In the genomic region with DNA sequence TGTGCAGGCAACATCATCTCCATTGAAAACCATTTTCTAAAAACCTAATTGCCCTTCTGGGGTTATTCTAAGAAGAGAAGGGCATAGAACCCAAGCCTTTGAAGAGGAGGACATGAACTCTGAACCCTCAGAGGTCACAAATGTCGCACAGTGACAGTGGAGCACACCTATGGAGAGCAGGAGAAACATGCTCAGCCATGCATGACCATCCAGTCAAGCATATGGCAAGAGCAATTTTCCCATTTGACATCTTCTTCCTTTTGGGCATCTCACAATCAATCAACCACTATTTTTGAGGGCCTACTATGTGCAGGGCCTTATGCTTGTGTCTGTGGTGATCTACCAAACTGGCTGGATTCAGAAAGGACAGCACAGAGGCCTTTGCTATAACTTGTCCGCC, we compare ENCODE assay signal across 21 cellular contexts. TPM values are rescaled to one million over a fixed set of nuclear protein-coding genes. Genes with fewer than 3 reads are reported as not detected.
DNase-seq lines count a peak whose midpoint lies in the region; ATAC-seq, FAIRE-seq and TF ChIP-seq lines count a peak whose summit lies in the region.
"Had no signal": no experiment of that assay in that cellular context is flagged by ENCODE, and none has a peak within 500 bp of the region (broad histone marks: within the 10 kb centered on the region; RNA-seq: fewer than 3 reads in every experiment).

No MANE protein-coding gene starts in this region.

- H3K79me2 ChIP-seq in Loucy (ENCODE audit: insufficient read depth, low read length) (no peaks in the 10 kb centered on the region), astrocyte (ENCODE audit: insufficient read depth, low read length) (no peaks in the 10 kb centered on the region)

- H3K9me2 ChIP-seq in Loucy (replicated peaks; ENCODE audit: low read depth, low read length) = no peaks in the 10 kb centered on the region

- H3K4me1 Mint-ChIP-seq in astrocyte (ENCODE audit: low read depth, unreplicated experiment) = peaks cover 8% of the 10 kb centered on the region

- H3K27me3 ChIP-seq in Loucy (ENCODE audit: insufficient read depth, low read length, poor library complexity, severe bottlenecking) (no peaks in the 10 kb centered on the region), astrocyte (ENCODE audit: insufficient read depth, low read length) (no peaks in the 10 kb centered on the region)
- H3K27me3 ChIP-seq: BE2C; BLaER1 treated with 17β-estradiol and CSF1 and Interleukin-3, amounts not matched to agents 10 nM and 100 nM had no signal

- no peak overlapping the region for H3K4me3 Mint-ChIP-seq in astrocyte (ENCODE audit: unreplicated experiment)
- H3K4me3 Mint-ChIP-seq: CD4-positive, alpha-beta T cell; CD8-positive, alpha-beta T cell had no signal

- H3K9me3 ChIP-seq in Loucy (ENCODE audit: insufficient read depth, low read depth, low read length) (no peaks in the 10 kb centered on the region), astrocyte (ENCODE audit: insufficient read depth, low read depth, low read length) (no peaks in the 10 kb centered on the region)
- H3K9me3 ChIP-seq: BE2C, Caco-2 had no signal

- no peaks in the 10 kb centered on the region for H3K27me3 Mint-ChIP-seq in astrocyte (ENCODE audit: low read depth, unreplicated experiment)
- H3K27me3 Mint-ChIP-seq: CD4-positive, alpha-beta T cell had no signal

- H3K27ac ChIP-seq in astrocyte (ENCODE audit: low read depth, low read length) = no peak overlapping the region
- H3K27ac ChIP-seq: BLaER1 treated with 17β-estradiol and CSF1 and Interleukin-3, amounts not matched to agents 10 nM and 100 nM; C4-2B had no signal

- H3K9ac ChIP-seq in Loucy (ENCODE audit: low read depth, low read length, poor library complexity, severe bottlenecking) (no peak overlapping the region), astrocyte (ENCODE audit: low read length) (no peak overlapping the region)
- H3K9ac ChIP-seq: BLaER1 treated with 17β-estradiol and CSF1 and Interleukin-3, amounts not matched to agents 10 nM and 100 nM had no signal

- H3K4me1 ChIP-seq in Loucy (ENCODE audit: insufficient read depth, low read length, poor library complexity, severe bottlenecking) (peaks cover 17% of the 10 kb centered on the region), astrocyte (ENCODE audit: insufficient read depth, low read length) (no peaks in the 10 kb centered on the region)
- H3K4me1 ChIP-seq: BE2C, Caco-2 had no signal

- peak overlapping the region; percentile 40 for H3K4me2 ChIP-seq in Loucy (ENCODE audit: low read depth, low read length, poor library complexity, severe bottlenecking)
- H3K4me2 ChIP-seq in astrocyte (ENCODE audit: low read length) = no peak overlapping the region

- H2AFZ ChIP-seq in Loucy (ENCODE audit: low read length) (no peak overlapping the region), astrocyte (ENCODE audit: low read depth, low read length) (no peak overlapping the region)

- no peaks in the 10 kb centered on the region for H3K9me3 Mint-ChIP-seq in astrocyte (ENCODE audit: unreplicated experiment)
- H3K9me3 Mint-ChIP-seq: CD4-positive, alpha-beta T cell; CD8-positive, alpha-beta T cell had no signal

- TF ChIP-seq CTCF in Loucy (conservative IDR thresholded peaks at IDR 0.05; ENCODE audit: low read length) = no peak
- TF ChIP-seq CTCF in astrocyte (IDR thresholded peaks at IDR 0.05; ENCODE audit: insufficient read depth, low read depth, low read length) = no peak

- ATAC-seq in HG03025 (IDR thresholded peaks at IDR 0.05; ENCODE audit: low FRiP score, unreplicated experiment) = no peak
- ATAC-seq: CD8-positive, alpha-beta T cell had no signal

- no peak for TF ChIP-seq POLR2A in GM12891 (IDR thresholded peaks at IDR 0.05; ENCODE audit: low read depth, low read length)

- H3K36me3 ChIP-seq in Loucy (ENCODE audit: insufficient read depth, low read length) (no peaks in the 10 kb centered on the region), astrocyte (ENCODE audit: insufficient read depth, low read length) (no peaks in the 10 kb centered on the region)
- H3K36me3 ChIP-seq: BE2C; BLaER1 treated with 17β-estradiol and CSF1 and Interleukin-3, amounts not matched to agents 10 nM and 100 nM had no signal

- H4K20me1 ChIP-seq in Loucy (ENCODE audit: insufficient read depth, low read length, poor library complexity, severe bottlenecking) (no peaks in the 10 kb centered on the region), astrocyte (ENCODE audit: insufficient read depth, low read length) (no peaks in the 10 kb centered on the region)
- H4K20me1 ChIP-seq: BLaER1 treated with 17β-estradiol and CSF1 and Interleukin-3, amounts not matched to agents 10 nM and 100 nM had no signal

- no peaks in the 10 kb centered on the region for H3K36me3 Mint-ChIP-seq in astrocyte (ENCODE audit: low read depth, unreplicated experiment)
- H3K36me3 Mint-ChIP-seq: CD8-positive, alpha-beta T cell had no signal

- no peak for DNase-seq in astrocyte (ENCODE audit: low read depth)
- no peak for DNase-seq in GM12891 (ENCODE audit: insufficient read length, low spot score)
- no peak for DNase-seq in medulla oblongata (ENCODE audit: extremely low spot score)
- DNase-seq: 8988T; ACHN; BE2C; Caco-2; Calu3; CD4-positive, alpha-beta T cell; CD8-positive, alpha-beta T cell; DMS79 treated with DMSO at 0.1 percent for 48 hours; GF-D8 had no signal

- FAIRE-seq in astrocyte (lab: Jason Lieb, UNC) (peak; percentile 47), GM12891 (lab: Jason Lieb, UNC) (no peak)
- FAIRE-seq: A204.1, D721Med, G401.6, GM19239 had no signal

- H3K27ac Mint-ChIP-seq in astrocyte (ENCODE audit: unreplicated experiment) = no peak overlapping the region
- H3K27ac Mint-ChIP-seq: CD4-positive, alpha-beta T cell had no signal

- H3K4me3 ChIP-seq in Loucy (ENCODE audit: low read length, poor library complexity, severe bottlenecking) (no peak overlapping the region), astrocyte (ENCODE audit: insufficient read depth, low read depth, low read length) (no peak overlapping the region)
- H3K4me3 ChIP-seq: BLaER1 treated with 17β-estradiol and CSF1 and Interleukin-3, amounts not matched to agents 10 nM and 100 nM had no signal

- H3F3A ChIP-seq in Loucy (ENCODE audit: low read depth) = no peaks in the 10 kb centered on the region

TF ChIP-seq in GM12891, 5 proteins besides CTCF, POLR2A, EP300 and RAD21:
- TF ChIP-seq TAF1 (IDR thresholded peaks at IDR 0.05; ENCODE audit: low read depth, low read length) (no peak), POU2F2 (IDR thresholded peaks at IDR 0.05; ENCODE audit: low read depth, low read length) (no peak), SPI1 (IDR thresholded peaks at IDR 0.05; ENCODE audit: low read depth, low read length) (no peak), PAX5 (IDR thresholded peaks at IDR 0.05; ENCODE audit: insufficient read depth, low read length, severe bottlenecking) (no peak), POLR2AphosphoS5 (IDR thresholded peaks at IDR 0.05; ENCODE audit: low read depth, low read length) (no peak)

RNA-seq across cellular contexts. Expression of a gene that starts 30.1 kb away (rescaled TPM):
- total RNA-seq in astrocyte = 8.3 and 8.9 TPM in 2 replicates
- polyA plus RNA-seq in GM12891 (2012; ENCODE audit: low read depth, missing spikeins) = not detected
- total RNA-seq: A673 had no signal
